ENCODE assay signal across 1 cellular context in genomic region chr1:225780609-225781008, GRCh38.
TF ChIP-seq lines count a peak whose summit lies in the region.

No MANE protein-coding gene starts in this region.

TF ChIP-seq in H1, 55 proteins besides CTCF, POLR2A, EP300 and RAD21:
- no peak for TF ChIP-seq SUZ12 (IDR thresholded peaks at IDR 0.05; ENCODE audit: low read length)
- TF ChIP-seq KDM1A (IDR thresholded peaks at IDR 0.05; ENCODE audit: borderline replicate concordance, low read length), result no peak
- no peak for TF ChIP-seq SP2 (IDR thresholded peaks at IDR 0.05; ENCODE audit: low read length)
- TF ChIP-seq USF2 (IDR thresholded peaks at IDR 0.05; ENCODE audit: low read length), result no peak
- no peak for TF ChIP-seq ASH2L (IDR thresholded peaks at IDR 0.05; ENCODE audit: low read length)
